ENCODE assay signal across 16 cellular contexts in the genomic region with DNA sequence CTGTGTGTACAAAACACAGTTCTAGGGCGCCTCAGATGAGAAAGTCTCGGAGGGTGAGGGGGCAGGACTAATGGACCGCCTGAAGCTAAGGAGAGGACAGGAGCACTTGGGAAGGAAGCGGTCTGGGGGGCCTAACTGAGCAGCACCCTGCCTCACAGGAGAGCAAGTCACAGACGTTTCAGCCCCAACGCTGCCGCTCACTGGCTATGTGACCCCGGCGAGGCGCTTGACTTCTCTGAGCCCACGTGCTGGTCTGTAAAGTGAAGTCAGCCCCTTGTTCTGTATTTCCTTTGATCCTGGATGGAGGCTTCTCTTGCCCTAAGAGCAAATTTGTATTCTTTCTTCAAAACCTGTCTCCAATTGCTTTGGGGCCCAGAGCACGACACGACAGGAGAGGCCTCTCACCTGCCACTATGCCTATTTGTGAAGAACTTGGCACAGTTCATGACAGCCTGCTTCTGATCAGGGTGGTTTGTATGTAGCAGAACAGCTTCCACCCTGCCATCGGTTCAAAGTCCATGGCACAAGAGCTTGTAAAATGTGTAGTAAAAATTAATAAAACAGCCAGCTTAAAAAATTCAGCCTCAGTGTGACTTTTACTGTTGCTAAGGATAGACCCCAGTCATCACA. TPM values are rescaled to one million over a fixed set of nuclear protein-coding genes. Genes with fewer than 3 reads are reported as not detected.
"Had no signal": no experiment of that assay in that cellular context is flagged by ENCODE, and none has a peak within 500 bp of the region (broad histone marks: within the 10 kb centered on the region; RNA-seq: fewer than 3 reads in every experiment).

No MANE protein-coding gene starts in this region.

- H3K9me3 ChIP-seq: adrenal gland, testis had no signal

- H3K27me3 Mint-ChIP-seq: activated B cell treated with CpG ODN at 0.5 μM for 24 hours; central memory CD8-positive, alpha-beta T cell; natural killer cell treated with Interleukin-12 subunit alpha and Interleukin-12 subunit beta and Interleukin-15 and Interleukin-18, amount 100 ng/mL, for 72 hours had no signal

- H3K27me3 ChIP-seq: adrenal gland, testis had no signal

- H3K27ac Mint-ChIP-seq: activated B cell treated with CpG ODN at 0.5 μM for 24 hours; activated CD4-positive, alpha-beta T cell treated with anti-CD3 and anti-CD28 coated beads, Interleukin-2, amount 10 ng/mL, durations not matched to agents 24 days and 14 days; natural killer cell treated with Interleukin-12 subunit alpha and Interleukin-12 subunit beta and Interleukin-15 and Interleukin-18, amount 100 ng/mL, for 72 hours had no signal

- H3K27ac ChIP-seq: adrenal gland, testis had no signal

- ATAC-seq: natural killer cell treated with Interleukin-12 subunit alpha and Interleukin-12 subunit beta and Interleukin-15 and Interleukin-18, amount 100 ng/mL, for 72 hours; stimulated activated naive CD8-positive, alpha-beta T cell treated with anti-CD3 and anti-CD28 coated beads, Interleukin-15, Interleukin-2, amounts not matched to agents 100 U/mL and 50 U/mL, for 24 hours; T-helper 17 cell had no signal

- H3K9me3 Mint-ChIP-seq: activated B cell treated with CpG ODN at 0.5 μM for 24 hours; activated CD4-positive, alpha-beta T cell treated with anti-CD3 and anti-CD28 coated beads, Interleukin-2, amount 10 ng/mL, durations not matched to agents 24 days and 14 days; central memory CD8-positive, alpha-beta T cell; dendritic cell treated with granulocyte-macrophage colony-stimulating factor and Interleukin-4, amounts not matched to agents 40 ng/mL and 50 ng/mL, for 4 days; immature natural killer cell; natural killer cell treated with Interleukin-12 subunit alpha and Interleukin-12 subunit beta and Interleukin-15 and Interleukin-18, amount 100 ng/mL, for 72 hours had no signal

- H3K36me3 Mint-ChIP-seq: natural killer cell treated with Interleukin-12 subunit alpha and Interleukin-12 subunit beta and Interleukin-15 and Interleukin-18, amount 100 ng/mL, for 72 hours had no signal

- H3K4me3 Mint-ChIP-seq: activated B cell treated with CpG ODN at 0.5 μM for 24 hours; activated CD4-positive, alpha-beta T cell treated with anti-CD3 and anti-CD28 coated beads, Interleukin-2, amount 10 ng/mL, durations not matched to agents 24 days and 14 days; central memory CD8-positive, alpha-beta T cell; dendritic cell treated with granulocyte-macrophage colony-stimulating factor and Interleukin-4, amounts not matched to agents 40 ng/mL and 50 ng/mL, for 4 days; immature natural killer cell; natural killer cell treated with Interleukin-12 subunit alpha and Interleukin-12 subunit beta and Interleukin-15 and Interleukin-18, amount 100 ng/mL, for 72 hours; T-helper 17 cell had no signal

- DNase-seq: activated B cell treated with CpG ODN at 0.5 μM for 24 hours; activated CD4-positive, alpha-beta T cell treated with anti-CD3 and anti-CD28 coated beads, Interleukin-2, amount 10 ng/mL, durations not matched to agents 24 days and 14 days; activated naive CD4-positive, alpha-beta T cell treated with anti-CD3 and anti-CD28 coated beads, Interleukin-2, amount 50 U/mL, for 16 hours; adrenal gland; immature natural killer cell; stimulated activated CD4-positive, alpha-beta T cell treated with anti-CD3 and anti-CD28 coated beads, Interleukin-4, amount 100 ng/mL, for 1 hour; stimulated activated CD8-positive, alpha-beta memory T cell treated with anti-CD3 and anti-CD28 coated beads, Interleukin-4, amount 100 ng/mL, for 48 hours; stimulated activated naive CD8-positive, alpha-beta T cell treated with anti-CD3 and anti-CD28 coated beads, Interleukin-15, Interleukin-2, amounts not matched to agents 100 U/mL and 50 U/mL, for 24 hours; T-helper 17 cell; testis had no signal

- H3K4me3 ChIP-seq: adrenal gland, lung, testis had no signal

RNA-seq across cellular contexts. Expression of a gene that starts 59.1 kb away (rescaled TPM):
- total RNA-seq: epithelial cell of proximal tubule, glomerular endothelial cell had no signal
